In genomic region chr10:103481974-103482531, GRCh38 we compare ENCODE assay signal across 7 cellular contexts. TPM values are rescaled to one million over a fixed set of nuclear protein-coding genes. Genes with fewer than 3 reads are reported as not detected.
A peak's percentile ranks its signal among the peaks of the same experiment; 100 is the strongest.
DNase-seq lines count a peak whose midpoint lies in the region; ATAC-seq and TF ChIP-seq lines count a peak whose summit lies in the region.

No MANE protein-coding gene starts in this region.

- TF ChIP-seq CTCF in VCaP (conservative IDR thresholded peaks at IDR 0.05) = peak; percentile 80

- H3K27ac ChIP-seq in VCaP = no peak overlapping the region

- DNase-seq in Daoy (ENCODE audit: low read depth) (peak; percentile 35), NCI-H1694 (lab: John Stamatoyannopoulos, UW) (peak; percentile 67), germinal center (ENCODE audit: low spot score) (peak; percentile 69), pulmonary artery endothelial cell (ENCODE audit: low read depth, low spot score) (peak; percentile 50)

- ATAC-seq in GM21529 (IDR thresholded peaks at IDR 0.05; ENCODE audit: unreplicated experiment) (peak; percentile 75), GM19463 (IDR thresholded peaks at IDR 0.05; ENCODE audit: unreplicated experiment) (no peak)

RNA-seq across cellular contexts. Expression of gene CALHM3, which starts 3.0 kb away (rescaled TPM):
- 0.29 TPM in 1 of 2 replicates, not detected in the other for total RNA-seq in Daoy (2014; rRNA removed; shearing (Covaris generic))
- not detected in 2 replicates for total RNA-seq in pulmonary artery endothelial cell

RNA-seq across cellular contexts. Expression of gene NEURL1, which starts 11.5 kb away (rescaled TPM):
- 0.03 TPM in 1 of 2 replicates, not detected in the other for total RNA-seq in Daoy (2014; rRNA removed; shearing (Covaris generic))
- total RNA-seq in pulmonary artery endothelial cell = 0.11 and 0.20 TPM in 2 replicates

RNA-seq across cellular contexts. Expression of gene CALHM1, which starts 23.4 kb away (rescaled TPM):
- total RNA-seq in Daoy (2014; rRNA removed; shearing (Covaris generic)) = not detected in 2 replicates
- total RNA-seq in pulmonary artery endothelial cell = not detected in 2 replicates

RNA-seq across cellular contexts. Expression of gene CALHM2, which starts 29.9 kb away (rescaled TPM):
- 1.9 and 3.8 TPM in 2 replicates for total RNA-seq in Daoy (2014; rRNA removed; shearing (Covaris generic))
- total RNA-seq in pulmonary artery endothelial cell = 9.6 and 15.7 TPM in 2 replicates
